Comparison of ENCODE assay signal across 8 cellular contexts in genomic region chr20:57391439-57392129, GRCh38. TPM values are rescaled to one million over a fixed set of nuclear protein-coding genes. Genes with fewer than 3 reads are reported as not detected.
DNase-seq lines count a peak whose midpoint lies in the region; ATAC-seq lines count a peak whose summit lies in the region.

No MANE protein-coding gene starts in this region.

- peaks cover 27 to 35% of the 10 kb centered on the region in 2 donors for H3K36me3 Mint-ChIP-seq in activated naive CD4-positive, alpha-beta T cell treated with anti-CD3 and anti-CD28 coated beads, Interleukin-2, amount 50 U/mL, for 72 hours

- H3K9me3 Mint-ChIP-seq in activated naive CD4-positive, alpha-beta T cell treated with anti-CD3 and anti-CD28 coated beads, Interleukin-2, amount 50 U/mL, for 72 hours, result no peaks in the 10 kb centered on the region

- peak; percentile 9 for ATAC-seq in GM21367 (IDR thresholded peaks at IDR 0.05; ENCODE audit: unreplicated experiment)
- ATAC-seq in activated naive CD4-positive, alpha-beta T cell treated with anti-CD3 and anti-CD28 coated beads, Interleukin-2, amount 50 U/mL, for 72 hours, result peak; percentile 2 to 10

- no peaks in the 10 kb centered on the region for H3K9me3 ChIP-seq in KOPT-K1 (ENCODE audit: insufficient read depth, low read length, poor library complexity, severe bottlenecking)
- no peaks in the 10 kb centered on the region for H3K9me3 ChIP-seq in iPS-18c (ENCODE audit: control insufficient read depth, insufficient read depth, low read length)

- H3K27ac ChIP-seq in KOPT-K1 (ENCODE audit: low read depth, low read length, poor library complexity, severe bottlenecking), result peak overlapping the region; percentile 24

- H3K36me3 ChIP-seq in KOPT-K1 (ENCODE audit: insufficient read depth, low read length), result peaks cover 26% of the 10 kb centered on the region; the same call in 1 of the 2 replicates

- H3K27ac Mint-ChIP-seq in activated naive CD4-positive, alpha-beta T cell treated with anti-CD3 and anti-CD28 coated beads, Interleukin-2, amount 50 U/mL, for 72 hours, result peak overlapping the region in 1 of 2 donors; percentile 93

- DNase-seq in D341Med (ENCODE audit: low spot score), result peak; percentile 67
- peak; percentile 35 to 78 for DNase-seq in activated naive CD4-positive, alpha-beta T cell treated with anti-CD3 and anti-CD28 coated beads, Interleukin-2, amount 50 U/mL, for 72 hours (ENCODE audit: low spot score in 2 of 2)
- DNase-seq in stimulated activated CD8-positive, alpha-beta memory T cell treated with anti-CD3 and anti-CD28 coated beads, Interleukin-4, amount 100 ng/mL, for 48 hours, result peak; percentile 49
- no peak for DNase-seq in NCI-H1930 (lab: John Stamatoyannopoulos, UW)
- no peak for DNase-seq in kidney glomerular epithelial cell (lab: John Stamatoyannopoulos, UW)

- peak overlapping the region; percentile 70 for H3K4me3 ChIP-seq in iPS-18c (ENCODE audit: insufficient read depth, low read depth, low read length)

RNA-seq across cellular contexts. Expression of gene RBM38, which starts 0.4 kb away (rescaled TPM):
- total RNA-seq in activated naive CD4-positive, alpha-beta T cell treated with anti-CD3 and anti-CD28 coated beads, Interleukin-2, amount 50 U/mL, for 72 hours, result 10 to 100 TPM; 43.4 to 97.5 TPM

RNA-seq across cellular contexts. Expression of gene RAE1, which starts 40.5 kb away (rescaled TPM):
- 10 to 100 TPM; 47.3 to 67.5 TPM for total RNA-seq in activated naive CD4-positive, alpha-beta T cell treated with anti-CD3 and anti-CD28 coated beads, Interleukin-2, amount 50 U/mL, for 72 hours

Comparison
In these comparisons a context has a peak if more than half of its experiments do, and no peak if none do; other contexts are left out.
1. DNase-seq: peak in D341Med (single experiment), activated naive CD4-positive, alpha-beta T cell treated with anti-CD3 and anti-CD28 coated beads, Interleukin-2, amount 50 U/mL, for 72 hours (2 of 2) and stimulated activated CD8-positive, alpha-beta memory T cell treated with anti-CD3 and anti-CD28 coated beads, Interleukin-4, amount 100 ng/mL, for 48 hours (single experiment); none in NCI-H1930 (0 of 2) and kidney glomerular epithelial cell (single experiment).